29 cellular contexts compared by ENCODE assay signal in genomic region chr15:76664895-76665294, GRCh38.
"Had no signal": no experiment of that assay in that cellular context is flagged by ENCODE, and none has a peak within 500 bp of the region (broad histone marks: within the 10 kb centered on the region; RNA-seq: fewer than 3 reads in every experiment).

No MANE protein-coding gene starts in this region.

- H3K4me1 ChIP-seq: gastrocnemius medialis, right lobe of liver, testis had no signal

- FAIRE-seq: kidney, TTC549 had no signal

- DNase-seq: activated CD4-positive, alpha-beta T cell treated with anti-CD3 and anti-CD28 coated beads for 48 hours; activated CD4-positive, alpha-beta T cell treated with anti-CD3 and anti-CD28 coated beads, Interleukin-2, amount 50 U/mL, for 48 hours; activated CD8-positive, alpha-beta memory T cell treated with anti-CD3 and anti-CD28 coated beads for 24 hours; activated effector memory CD4-positive, alpha-beta T cell treated with Interleukin-2 at 50 U/mL for 16 hours; activated naive CD4-positive, alpha-beta T cell treated with Interleukin-2 at 50 U/mL for 16 hours; anterior cingulate cortex; dorsolateral prefrontal cortex; effector memory CD4-positive, alpha-beta T cell; erythroblast; gastrocnemius medialis; hypothalamus; immature natural killer cell; kidney; mesendoderm; right lobe of liver; stimulated activated CD4-positive, alpha-beta T cell treated with anti-CD3 and anti-CD28 coated beads, Interleukin-12 subunit alpha, Interleukin-12 subunit beta, amount 100 ng/mL, for 4 hours; stimulated activated CD4-positive, alpha-beta T cell treated with anti-CD3 and anti-CD28 coated beads, Interleukin-4, amount 100 ng/mL, for 1 hour; stimulated activated naive CD8-positive, alpha-beta T cell treated with anti-CD3 and anti-CD28 coated beads, Interleukin-15, Interleukin-2, amounts not matched to agents 100 U/mL and 50 U/mL, for 24 hours; T-helper 9 cell; testis; transverse colon had no signal

- H3K27ac ChIP-seq: coronary artery, dorsolateral prefrontal cortex, gastrocnemius medialis, right lobe of liver, skin epidermis, testis, transverse colon, VCaP had no signal

- H3K36me3 ChIP-seq: right lobe of liver, transverse colon had no signal

- H3K4me3 ChIP-seq: coronary artery, dorsolateral prefrontal cortex, gastrocnemius medialis, lung, right lobe of liver, skin epidermis, testis, transverse colon had no signal

- H3K9me3 ChIP-seq: gastrocnemius medialis, right lobe of liver, testis, transverse colon had no signal

- ATAC-seq: activated CD4-positive, CD25-positive, alpha-beta regulatory T cell treated with anti-CD3 and anti-CD28 coated beads, Interleukin-2, amount 50 U/mL, for 24 hours; gastrocnemius medialis; left lobe of liver; natural killer cell treated with Interleukin-12 subunit alpha and Interleukin-12 subunit beta and Interleukin-15 and Interleukin-18, amount 100 ng/mL, for 72 hours; right lobe of liver; stimulated activated naive CD8-positive, alpha-beta T cell treated with anti-CD3 and anti-CD28 coated beads, Interleukin-15, Interleukin-2, amounts not matched to agents 100 U/mL and 50 U/mL, for 24 hours had no signal

- H3K27me3 ChIP-seq: dorsolateral prefrontal cortex, gastrocnemius medialis, right lobe of liver, testis, transverse colon had no signal
